1 cellular context compared by ENCODE assay signal in genomic region chr7:39622609-39623311, GRCh38.
TF ChIP-seq lines count a peak whose summit lies in the region.

No MANE protein-coding gene starts in this region.

TF ChIP-seq in endothelial cell of umbilical vein, 7 proteins besides CTCF, POLR2A, EP300 and RAD21:
- TF ChIP-seq POLR2AphosphoS5 (IDR thresholded peaks at IDR 0.05; ENCODE audit: insufficient read depth, low read depth, low read length) (no peak), MYC (IDR thresholded peaks at IDR 0.05; ENCODE audit: low read depth, low read length) (no peak), FOS (IDR thresholded peaks at IDR 0.05; ENCODE audit: borderline replicate concordance, insufficient read depth, low read length) (no peak), GATA2 (IDR thresholded peaks at IDR 0.05; ENCODE audit: insufficient read depth, insufficient read length, low read depth, low read length) (no peak), JUN (IDR thresholded peaks at IDR 0.05; ENCODE audit: borderline replicate concordance, insufficient read depth, insufficient read length, low read depth) (no peak), EZH2 (IDR thresholded peaks at IDR 0.05; ENCODE audit: borderline replicate concordance, low read depth, low read length, severe bottlenecking) (no peak), MAX (IDR thresholded peaks at IDR 0.05; ENCODE audit: insufficient read depth, insufficient read length) (no peak)
